9 cellular contexts compared by ENCODE assay signal in the genomic region with DNA sequence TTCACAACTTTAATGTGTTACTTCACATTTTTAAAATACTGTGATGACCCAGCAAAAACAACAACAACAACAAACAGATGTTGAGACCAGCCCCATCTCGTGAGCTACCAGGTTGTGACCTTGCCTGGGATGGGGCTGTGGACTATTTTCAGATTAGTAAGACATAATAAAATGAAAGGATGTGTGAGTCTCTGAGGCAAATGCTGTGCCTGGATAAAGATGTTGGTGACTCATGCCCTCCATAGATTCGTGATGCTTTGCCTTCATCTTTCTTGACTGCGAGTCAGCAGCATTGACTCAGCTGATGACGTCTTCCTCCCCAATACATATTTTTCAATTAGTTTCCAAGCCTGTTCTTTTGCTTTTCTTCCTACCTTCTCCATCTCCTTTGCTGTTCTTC.
DNase-seq lines count a peak whose midpoint lies in the region; ATAC-seq and TF ChIP-seq lines count a peak whose summit lies in the region.
"Had no signal": no experiment of that assay in that cellular context is flagged by ENCODE, and none has a peak within 500 bp of the region (broad histone marks: within the 10 kb centered on the region; RNA-seq: fewer than 3 reads in every experiment).

No MANE protein-coding gene starts in this region.

- peak; percentile 99 to 100 for ATAC-seq in activated T-cell treated with anti-CD3 and anti-CD28 coated beads, Interleukin-2, amount 50 U/mL, for 72 hours (replicated peaks in 1 of 2)
- ATAC-seq in HG03025 (IDR thresholded peaks at IDR 0.05; ENCODE audit: low FRiP score, unreplicated experiment), result no peak
- ATAC-seq: lower lobe of right lung had no signal

- peak; percentile 79 for DNase-seq in A172 (ENCODE audit: low spot score)
- peak; percentile 90 for DNase-seq in HCEC 1CT
- DNase-seq in activated T-cell treated with anti-CD3 and anti-CD28 coated beads, Interleukin-2, amount 50 U/mL, for 72 hours, result peak; percentile 34 to 60
- DNase-seq in hepatocyte (ENCODE audit: low spot score), result peak; percentile 34
- DNase-seq in ACHN, result no peak
- no peak for DNase-seq in G401 (ENCODE audit: low spot score)
- DNase-seq in pons (ENCODE audit: low spot score), result no peak
- DNase-seq: lower lobe of right lung had no signal

- no peaks in the 10 kb centered on the region for H3K36me3 Mint-ChIP-seq in activated T-cell treated with anti-CD3 and anti-CD28 coated beads, Interleukin-2, amount 50 U/mL, for 72 hours (ENCODE audit: insufficient read depth in 2 of 2)

- no peak overlapping the region for H3K4me3 Mint-ChIP-seq in activated T-cell treated with anti-CD3 and anti-CD28 coated beads, Interleukin-2, amount 50 U/mL, for 72 hours

- 58% methylated on average over 4 of the region's 4 CpGs for WGBS in hepatocyte (ENCODE audit: low lambda C conversion rate, missing lambda C conversion rate)

- H3K4me1 Mint-ChIP-seq in activated T-cell treated with anti-CD3 and anti-CD28 coated beads, Interleukin-2, amount 50 U/mL, for 72 hours (ENCODE audit: low read depth), result peaks cover 22% of the 10 kb centered on the region

- H3K9me3 Mint-ChIP-seq in activated T-cell treated with anti-CD3 and anti-CD28 coated beads, Interleukin-2, amount 50 U/mL, for 72 hours, result peaks cover 0 to 3% of the 10 kb centered on the region in 2 donors

- no peaks in the 10 kb centered on the region for H3K79me2 ChIP-seq in hepatocyte

- H3K4me3 ChIP-seq in hepatocyte, result no peak overlapping the region
- H3K4me3 ChIP-seq: lower lobe of right lung had no signal

- no peaks in the 10 kb centered on the region for H3K36me3 ChIP-seq in hepatocyte (replicated peaks; ENCODE audit: insufficient read depth, low read depth)
- H3K36me3 ChIP-seq: lower lobe of right lung had no signal

- TF ChIP-seq CTCF in hepatocyte (IDR thresholded peaks at IDR 0.05; ENCODE audit: poor library complexity), result no peak

- no peaks in the 10 kb centered on the region for H3K9me3 ChIP-seq in hepatocyte (ENCODE audit: low read depth)
- H3K9me3 ChIP-seq: lower lobe of right lung had no signal

- H3K27ac ChIP-seq in hepatocyte, result no peak overlapping the region
- H3K27ac ChIP-seq: lower lobe of right lung had no signal

- no peaks in the 10 kb centered on the region for H3K9me2 ChIP-seq in hepatocyte (replicated peaks; ENCODE audit: insufficient read depth)

- H3K4me2 ChIP-seq in hepatocyte, result no peak overlapping the region

- no peak overlapping the region for H2AFZ ChIP-seq in hepatocyte

- no peak overlapping the region for H3K27ac Mint-ChIP-seq in activated T-cell treated with anti-CD3 and anti-CD28 coated beads, Interleukin-2, amount 50 U/mL, for 72 hours

- no peaks in the 10 kb centered on the region for H3K4me1 ChIP-seq in hepatocyte (ENCODE audit: insufficient read depth)
- H3K4me1 ChIP-seq: lower lobe of right lung had no signal

- in situ Hi-C loops in ACHN (cut with HindIII; ENCODE audit: low pct_ligation_motif_present, low pct_unique_long_range_greater_than_20kb, low sequenced_read_pairs) (no loop called here), G401 (cut with HindIII; ENCODE audit: low sequenced_read_pairs) (no loop called here)

- no peaks in the 10 kb centered on the region for H3K27me3 Mint-ChIP-seq in activated T-cell treated with anti-CD3 and anti-CD28 coated beads, Interleukin-2, amount 50 U/mL, for 72 hours (ENCODE audit: low read depth)

- no peaks in the 10 kb centered on the region for H3K27me3 ChIP-seq in hepatocyte

- no peaks in the 10 kb centered on the region for H4K20me1 ChIP-seq in hepatocyte (ENCODE audit: insufficient read depth, poor library complexity, severe bottlenecking)

Comparison
In these comparisons a context has a peak if more than half of its experiments do, and no peak if none do; other contexts are left out.
1. DNase-seq: peak in A172 (single experiment), HCEC 1CT (single experiment), activated T-cell treated with anti-CD3 and anti-CD28 coated beads, Interleukin-2, amount 50 U/mL, for 72 hours (2 of 2) and hepatocyte (single experiment); none in ACHN (single experiment), G401 (single experiment) and pons (single experiment).